9 cellular contexts compared by ENCODE assay signal in genomic region chr1:26745191-26745590, GRCh38. TPM values are rescaled to one million over a fixed set of nuclear protein-coding genes. Genes with fewer than 3 reads are reported as not detected.
A peak's percentile ranks its signal among the peaks of the same experiment; 100 is the strongest.
DNase-seq lines count a peak whose midpoint lies in the region; FAIRE-seq and TF ChIP-seq lines count a peak whose summit lies in the region.
"Had no signal": no experiment of that assay in that cellular context is flagged by ENCODE, and none has a peak within 500 bp of the region (broad histone marks: within the 10 kb centered on the region; RNA-seq: fewer than 3 reads in every experiment).

No MANE protein-coding gene starts in this region.

- DNase-seq in HCEC 1CT (peak; percentile 9), amniotic epithelial cell (ENCODE audit: low read depth) (peak; percentile 55), mesothelial cell of epicardium (ENCODE audit: low spot score in 2 of 2, unreplicated experiment in 2 of 2) (no peak), COR-L47 (lab: John Stamatoyannopoulos, UW) (no peak), urothelium cell line (ENCODE audit: low spot score) (no peak), hippocampal formation (lab: John Stamatoyannopoulos, UW) (no peak), uterus (no peak)

- intact Hi-C loops in uterus (cut with DNase I; ENCODE audit: low total_unique reads): no loop called here

- no peak overlapping the region for H3K4me3 Mint-ChIP-seq in mesothelial cell of epicardium

- TF ChIP-seq POLR2A in uterus (IDR thresholded peaks at IDR 0.05): no peak

- no peak for FAIRE-seq in urothelium cell line (lab: Jason Lieb, UNC)
- FAIRE-seq: H54 had no signal

- no peaks in the 10 kb centered on the region for H3K9me3 ChIP-seq in uterus

- peaks cover 0 to 4% of the 10 kb centered on the region in 2 donors for H3K4me1 ChIP-seq in uterus

- no peaks in the 10 kb centered on the region for H3K27me3 ChIP-seq in uterus

- H3K36me3 ChIP-seq in uterus: no peaks in the 10 kb centered on the region

- TF ChIP-seq CTCF in 22Rv1 (IDR thresholded peaks at IDR 0.05) (no peak), mesothelial cell of epicardium (IDR thresholded peaks at IDR 0.05; ENCODE audit: unreplicated experiment) (no peak), uterus (IDR thresholded peaks at IDR 0.05) (no peak)

- H3K9me3 Mint-ChIP-seq in mesothelial cell of epicardium: no peaks in the 10 kb centered on the region

- H3K27ac ChIP-seq in 22Rv1: peak overlapping the region; percentile 41
- H3K27ac ChIP-seq in uterus: peak overlapping the region in 1 of 2 donors; percentile 62

- peak overlapping the region; percentile 40 for H3K27ac Mint-ChIP-seq in mesothelial cell of epicardium

- no peak overlapping the region for H3K4me3 ChIP-seq in uterus

- H3K4me1 Mint-ChIP-seq in mesothelial cell of epicardium: peaks cover 9% of the 10 kb centered on the region

- peaks cover 42% of the 10 kb centered on the region for H3K36me3 Mint-ChIP-seq in mesothelial cell of epicardium

- no peaks in the 10 kb centered on the region for H3K27me3 Mint-ChIP-seq in mesothelial cell of epicardium (ENCODE audit: low read depth)

RNA-seq across cellular contexts. Expression of gene PIGV, which starts 42.6 kb away (rescaled TPM):
- total RNA-seq in mesothelial cell of epicardium (10.7 to 14.0 TPM (median 13.1 TPM) in 3 replicates), uterus (10 to 100 TPM in 2 of 4 donors, 1 to 10 TPM in 2; 9.5 to 20.3 (median 12.4) TPM)

RNA-seq across cellular contexts. Expression of gene ARID1A, which starts 49.4 kb away (rescaled TPM):
- 144 to 160 TPM (median 149 TPM) in 3 replicates for total RNA-seq in mesothelial cell of epicardium
- total RNA-seq in uterus: 100 to 1,000 TPM in 1 of 4 donors, 10 to 100 TPM in 3; 16.7 to 119 (median 41.2) TPM

Comparison
In these comparisons a context has a peak if more than half of its experiments do, and no peak if none do; other contexts are left out.
1. DNase-seq: peak in HCEC 1CT (single experiment) and amniotic epithelial cell (single experiment); none in mesothelial cell of epicardium (0 of 2), COR-L47 (single experiment), urothelium cell line (single experiment), hippocampal formation (0 of 2) and uterus (0 of 2).